14 cellular contexts compared by ENCODE assay signal in genomic region chr7:107998150-107998549, GRCh38. TPM values are rescaled to one million over a fixed set of nuclear protein-coding genes. Genes with fewer than 3 reads are reported as not detected.
DNase-seq lines count a peak whose midpoint lies in the region; ATAC-seq and TF ChIP-seq lines count a peak whose summit lies in the region.
"Had no signal": no experiment of that assay in that cellular context is flagged by ENCODE, and none has a peak within 500 bp of the region (broad histone marks: within the 10 kb centered on the region; RNA-seq: fewer than 3 reads in every experiment).

No MANE protein-coding gene starts in this region.

- H3K36me3 Mint-ChIP-seq in Calu3 (ENCODE audit: insufficient read depth, unreplicated experiment) (peaks cover 45% of the 10 kb centered on the region), neural progenitor cell (peaks cover 1% of the 10 kb centered on the region)
- H3K36me3 Mint-ChIP-seq: stimulated activated memory B cell treated with anti-CD40 and anti-IgM and Interleukin-4, amounts not matched to agents 10 μg/mL and 1 μg/mL and 100 μg/mL, for 72 hours had no signal

- no peak overlapping the region for H3K4me2 ChIP-seq in neural progenitor cell

- H3K36me3 ChIP-seq in mucosa of descending colon (ENCODE audit: low read depth) (no peaks in the 10 kb centered on the region), neural progenitor cell (no peaks in the 10 kb centered on the region)

- no peaks in the 10 kb centered on the region for H3K79me2 ChIP-seq in neural progenitor cell (ENCODE audit: low read depth)

- ATAC-seq in mucosa of descending colon (peak; percentile 48), GM19324 (IDR thresholded peaks at IDR 0.05; ENCODE audit: low FRiP score, unreplicated experiment) (no peak)
- ATAC-seq: activated T-cell treated with anti-CD3 and anti-CD28 coated beads, Interleukin-2, amount 50 U/mL, for 72 hours; GM12878; stimulated activated memory B cell treated with anti-CD40 and anti-IgM and Interleukin-4, amounts not matched to agents 10 μg/mL and 1 μg/mL and 100 μg/mL, for 72 hours had no signal

- H3K4me3 ChIP-seq in coronary artery (peak overlapping the region; percentile 6), mucosa of descending colon (no peak overlapping the region), neural progenitor cell (no peak overlapping the region)
- H3K4me3 ChIP-seq: GM12878 had no signal

- H3K4me1 Mint-ChIP-seq in Calu3 (ENCODE audit: low read depth, unreplicated experiment) (peaks cover 31% of the 10 kb centered on the region), neural progenitor cell (peaks cover 39% of the 10 kb centered on the region)

- H3K4me1 ChIP-seq in mucosa of descending colon (ENCODE audit: low read depth), result peaks cover 46% of the 10 kb centered on the region
- peaks cover 45% of the 10 kb centered on the region for H3K4me1 ChIP-seq in neural progenitor cell

- H3K27ac ChIP-seq in coronary artery, result peak overlapping the region in 1 of 2 donors; percentile 43
- no peak overlapping the region for H3K27ac ChIP-seq in neural progenitor cell

- TF ChIP-seq CTCF in Calu3 (IDR thresholded peaks at IDR 0.05; ENCODE audit: unreplicated experiment) (no peak), coronary artery (IDR thresholded peaks at IDR 0.05) (no peak), mucosa of descending colon (IDR thresholded peaks at IDR 0.05) (no peak), neural progenitor cell (IDR thresholded peaks at IDR 0.05) (no peak)

- no peaks in the 10 kb centered on the region for H4K20me1 ChIP-seq in neural progenitor cell (ENCODE audit: low read depth)

- peaks cover 26% of the 10 kb centered on the region for H3K27me3 ChIP-seq in neural progenitor cell

- H3K27ac Mint-ChIP-seq in Calu3 (ENCODE audit: unreplicated experiment), result no peak overlapping the region
- no peak overlapping the region for H3K27ac Mint-ChIP-seq in neural progenitor cell
- H3K27ac Mint-ChIP-seq: activated T-cell treated with anti-CD3 and anti-CD28 coated beads, Interleukin-2, amount 50 U/mL, for 72 hours; B cell; stimulated activated memory B cell treated with anti-CD40 and anti-IgM and Interleukin-4, amounts not matched to agents 10 μg/mL and 1 μg/mL and 100 μg/mL, for 72 hours had no signal

- H2AFZ ChIP-seq in neural progenitor cell (replicated peaks), result no peak overlapping the region

- H3K9me3 Mint-ChIP-seq in Calu3 (ENCODE audit: low read depth, unreplicated experiment) (no peaks in the 10 kb centered on the region), neural progenitor cell (no peaks in the 10 kb centered on the region)
- H3K9me3 Mint-ChIP-seq: stimulated activated memory B cell treated with anti-CD40 and anti-IgM and Interleukin-4, amounts not matched to agents 10 μg/mL and 1 μg/mL and 100 μg/mL, for 72 hours had no signal

- H3K27me3 Mint-ChIP-seq in Calu3 (ENCODE audit: unreplicated experiment), result no peaks in the 10 kb centered on the region
- H3K27me3 Mint-ChIP-seq in neural progenitor cell (ENCODE audit: insufficient read depth, low read depth), result peaks cover 20% of the 10 kb centered on the region

- intact Hi-C loops in Calu3 (cut with micrococcal nuclease; ENCODE audit: unreplicated experiment) (loop anchor here (2.0 to 5.0 kb wide), 2 partner anchors 19 to 46 kb away; no protein-coding TSS in a partner anchor), mucosa of descending colon (cut with DNase I, micrococcal nuclease) (no loop called here)

- peak overlapping the region; percentile 36 for H3K4me3 Mint-ChIP-seq in Calu3 (ENCODE audit: low read depth, unreplicated experiment)
- H3K4me3 Mint-ChIP-seq in neural progenitor cell, result no peak overlapping the region
- H3K4me3 Mint-ChIP-seq: activated T-cell treated with anti-CD3 and anti-CD28 coated beads, Interleukin-2, amount 50 U/mL, for 72 hours; B cell; stimulated activated memory B cell treated with anti-CD40 and anti-IgM and Interleukin-4, amounts not matched to agents 10 μg/mL and 1 μg/mL and 100 μg/mL, for 72 hours had no signal

- peaks cover 52% of the 10 kb centered on the region for H3F3A ChIP-seq in neural progenitor cell (ENCODE audit: low read depth)

- no peaks in the 10 kb centered on the region for H3K9me3 ChIP-seq in mucosa of descending colon
- H3K9me3 ChIP-seq in neural progenitor cell (ENCODE audit: low read depth), result no peaks in the 10 kb centered on the region

- H3K9ac ChIP-seq in neural progenitor cell, result no peak overlapping the region

- DNase-seq in Calu3 (no peak), NCI-H69 (lab: John Stamatoyannopoulos, UW) (peak; percentile 91), coronary artery (ENCODE audit: low spot score) (no peak), mucosa of descending colon (no peak), neural progenitor cell (ENCODE audit: low spot score) (no peak), cerebellar nuclear complex (lab: John Stamatoyannopoulos, UW) (no peak)
- DNase-seq in activated CD8-positive, alpha-beta memory T cell treated with anti-CD3 and anti-CD28 coated beads, Interleukin-2, amount 50 U/mL, for 48 hours, result no peak
- DNase-seq: activated T-cell treated with anti-CD3 and anti-CD28 coated beads, Interleukin-2, amount 50 U/mL, for 72 hours; DMS79 treated with DMSO at 0.1 percent for 48 hours; NCI-H526 treated with DMSO at 0.1 percent for 48 hours had no signal

- no TSS peak for BruUV-seq in Calu3 (replicated peaks; lab: Mats Ljungman, UMichigan)

- CTCF ChIA-PET in Calu3 (lab: Charles Lee), result interaction anchor here (1.4 kb wide), 1 partner anchor 18 kb away, joined by 4 read pairs; no protein-coding TSS in a partner anchor

RNA-seq across cellular contexts. Expression of gene LAMB1, which starts 4.8 kb away (rescaled TPM):
- total RNA-seq in Calu3 (2022), result 181 and 240 TPM in 2 replicates
- 100 to 1,000 TPM in 2 of 3 donors, 10 to 100 TPM in 1; 82.0 to 165 (median 148) TPM for total RNA-seq in mucosa of descending colon
- 87.7 and 100 TPM in 2 replicates for total RNA-seq in neural progenitor cell (ENCODE audit: low replicate concordance)
- total RNA-seq: B cell had no signal
